ENCODE assay signal across 13 cellular contexts in the genomic region with DNA sequence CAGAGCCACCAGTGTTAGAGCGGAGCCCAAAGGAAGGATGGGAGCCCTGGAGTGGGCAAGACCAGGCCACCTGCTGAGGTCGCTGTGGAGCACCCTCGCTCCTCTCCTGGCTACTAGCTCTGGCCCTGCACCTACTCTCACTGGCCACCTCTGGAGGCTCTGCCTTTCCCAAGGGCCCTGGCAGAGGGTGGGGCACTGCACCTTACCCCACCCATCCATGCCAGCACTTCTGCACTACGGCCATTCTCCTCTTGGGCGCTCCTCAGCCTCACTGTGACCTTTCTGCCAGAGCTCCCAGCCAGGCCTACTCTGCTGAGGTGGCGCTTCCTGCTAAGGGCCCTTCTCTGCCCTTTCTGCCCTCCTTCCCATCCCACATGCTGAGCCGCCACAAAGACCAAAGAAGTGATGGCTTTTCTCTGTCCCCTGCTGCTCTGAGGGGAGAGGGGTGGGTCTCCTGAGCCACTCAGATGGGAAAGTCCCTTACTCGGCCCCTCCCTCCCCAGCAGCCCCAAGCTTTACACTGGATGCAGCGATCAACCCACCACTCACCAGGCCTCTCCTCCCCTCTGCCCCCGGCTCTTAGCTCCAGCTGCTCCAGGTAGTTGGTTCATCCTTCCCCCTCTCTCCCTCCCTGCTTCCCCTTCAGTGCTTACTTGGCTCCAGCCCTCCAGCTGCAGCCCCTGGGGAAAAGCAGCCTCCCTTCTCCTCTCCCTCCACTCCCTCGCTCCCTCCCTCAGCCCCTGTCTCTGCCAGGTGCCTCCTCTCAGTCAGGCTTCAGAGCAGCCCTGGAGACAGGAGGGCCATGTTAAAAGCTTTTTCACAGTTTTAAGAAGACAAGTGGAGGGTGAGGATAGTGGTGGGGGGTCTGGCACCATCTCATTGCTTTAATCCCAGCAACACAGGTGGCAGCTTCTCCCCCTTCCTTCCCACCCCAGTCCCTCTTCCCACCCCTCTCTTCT. TPM values are rescaled to one million over a fixed set of nuclear protein-coding genes. Genes with fewer than 3 reads are reported as not detected.
DNase-seq lines count a peak whose midpoint lies in the region; ATAC-seq and TF ChIP-seq lines count a peak whose summit lies in the region.
"Had no signal": no experiment of that assay in that cellular context is flagged by ENCODE, and none has a peak within 500 bp of the region (broad histone marks: within the 10 kb centered on the region; RNA-seq: fewer than 3 reads in every experiment).

No MANE protein-coding gene starts in this region.

- no peak overlapping the region for H3K27ac Mint-ChIP-seq in activated CD4-positive, alpha-beta T cell treated with anti-CD3 and anti-CD28 coated beads for 36 hours

- POLR2A ChIA-PET in activated CD4-positive, alpha-beta T cell treated with anti-CD3 and anti-CD28 coated beads for 36 hours (lab: Charles Lee), result interaction anchor here (0.6 kb wide), 1 partner anchor 187 kb away, joined by 4 read pairs; no protein-coding TSS in a partner anchor

- no peaks in the 10 kb centered on the region for H3K36me3 Mint-ChIP-seq in activated CD4-positive, alpha-beta T cell treated with anti-CD3 and anti-CD28 coated beads for 36 hours (ENCODE audit: low read depth)

- intact Hi-C loops in activated CD4-positive, alpha-beta T cell treated with anti-CD3 and anti-CD28 coated beads for 36 hours (cut with DNase I, micrococcal nuclease), result no loop called here

- DNase-seq in NCI-H1436 (lab: John Stamatoyannopoulos, UW) (peak; percentile 57), NCI-H1436 treated with DMSO at 0.1 percent for 48 hours (lab: John Stamatoyannopoulos, UW) (no peak), NCI-H2171 treated with DMSO at 0.1 percent for 48 hours (lab: John Stamatoyannopoulos, UW) (peak; percentile 91), choroid plexus epithelial cell (ENCODE audit: low read depth) (peak; percentile 6), retinal pigment epithelial cell (ENCODE audit: low read depth) (no peak)
- DNase-seq in activated CD4-positive, alpha-beta T cell treated with anti-CD3 and anti-CD28 coated beads for 36 hours, result no peak
- DNase-seq: activated CD4-positive, alpha-beta T cell treated with anti-CD3 and anti-CD28 coated beads, Interleukin-2, amount 50 U/mL, for 48 hours; foreskin melanocyte; stimulated activated CD4-positive, alpha-beta T cell treated with anti-CD3 and anti-CD28 coated beads, Interleukin-1b, Interleukin-23, amount 100 ng/mL, for 48 hours; thyroid gland had no signal

- no peaks in the 10 kb centered on the region for H3K9me3 Mint-ChIP-seq in activated CD4-positive, alpha-beta T cell treated with anti-CD3 and anti-CD28 coated beads for 36 hours (ENCODE audit: low read depth)

- no peak for ATAC-seq in GM21723 (IDR thresholded peaks at IDR 0.05; ENCODE audit: unreplicated experiment)
- ATAC-seq in activated CD4-positive, alpha-beta T cell treated with anti-CD3 and anti-CD28 coated beads for 36 hours, result no peak
- no peak for ATAC-seq in GM21381 (IDR thresholded peaks at IDR 0.05; ENCODE audit: unreplicated experiment)

- TF ChIP-seq CTCF in choroid plexus epithelial cell (conservative IDR thresholded peaks at IDR 0.05; ENCODE audit: low read depth, low read length) (peak; percentile 31), retinal pigment epithelial cell (conservative IDR thresholded peaks at IDR 0.05; ENCODE audit: low read depth, low read length) (peak; percentile 38)

- no peaks in the 10 kb centered on the region for H3K27me3 Mint-ChIP-seq in activated CD4-positive, alpha-beta T cell treated with anti-CD3 and anti-CD28 coated beads for 36 hours

- CTCF ChIA-PET in activated CD4-positive, alpha-beta T cell treated with anti-CD3 and anti-CD28 coated beads for 36 hours (lab: Charles Lee), result interaction anchor here (0.6 to 4.4 kb wide), 6 partner anchors 8 to 439 kb away, joined by 3 to 39 read pairs (median 4); no protein-coding TSS in a partner anchor

- H3K4me3 ChIP-seq in choroid plexus epithelial cell (ENCODE audit: low read depth, low read length) (no peak overlapping the region), retinal pigment epithelial cell (ENCODE audit: low read length) (no peak overlapping the region)
- H3K4me3 ChIP-seq: ascending aorta, thyroid gland had no signal

- no peak overlapping the region for H3K4me3 Mint-ChIP-seq in activated CD4-positive, alpha-beta T cell treated with anti-CD3 and anti-CD28 coated beads for 36 hours

- H3K4me1 Mint-ChIP-seq in activated CD4-positive, alpha-beta T cell treated with anti-CD3 and anti-CD28 coated beads for 36 hours, result no peaks in the 10 kb centered on the region

RNA-seq across cellular contexts. Expression of a gene that starts 14.8 kb away (rescaled TPM):
- 10 to 100 TPM; 27.5 to 31.2 TPM for total RNA-seq in activated CD4-positive, alpha-beta T cell treated with anti-CD3 and anti-CD28 coated beads for 36 hours

RNA-seq across cellular contexts. Expression of a gene that starts 34.7 kb away (rescaled TPM):
- 10 to 100 TPM; 21.4 to 26.1 TPM for total RNA-seq in activated CD4-positive, alpha-beta T cell treated with anti-CD3 and anti-CD28 coated beads for 36 hours

RNA-seq across cellular contexts. Expression of a gene that starts 59.6 kb away (rescaled TPM):
- total RNA-seq in activated CD4-positive, alpha-beta T cell treated with anti-CD3 and anti-CD28 coated beads for 36 hours, result 1 to 10 TPM; 6.5 to 8.8 TPM

Comparison
In these comparisons a context has a peak if more than half of its experiments do, and no peak if none do; other contexts are left out.
1. DNase-seq: peak in NCI-H1436 (single experiment), NCI-H2171 treated with DMSO at 0.1 percent for 48 hours (single experiment) and choroid plexus epithelial cell (single experiment); none in NCI-H1436 treated with DMSO at 0.1 percent for 48 hours (single experiment), retinal pigment epithelial cell (single experiment) and activated CD4-positive, alpha-beta T cell treated with anti-CD3 and anti-CD28 coated beads for 36 hours (single experiment).